In genomic region chr1:61300899-61301298, GRCh38 we compare ENCODE assay signal across 1 cellular context.
TF ChIP-seq lines count a peak whose summit lies in the region.

No MANE protein-coding gene starts in this region.

TF ChIP-seq in H1, 55 proteins besides CTCF, POLR2A, EP300 and RAD21:
- TF ChIP-seq E2F6 (IDR thresholded peaks at IDR 0.05): no peak
- TF ChIP-seq EZH2 (IDR thresholded peaks at IDR 0.05; ENCODE audit: low read depth, low read length, severe bottlenecking): no peak
- TF ChIP-seq POU5F1 (IDR thresholded peaks at IDR 0.05; ENCODE audit: low read depth, low read length): peak; percentile 53
- no peak for TF ChIP-seq SP4 (IDR thresholded peaks at IDR 0.05; ENCODE audit: low read length)
- TF ChIP-seq CEBPB (IDR thresholded peaks at IDR 0.05; ENCODE audit: low read depth, low read length): no peak
- TF ChIP-seq ZNF274 (IDR thresholded peaks at IDR 0.05; ENCODE audit: borderline replicate concordance, extremely low read depth, low read length): no peak
- TF ChIP-seq ASH2L (IDR thresholded peaks at IDR 0.05; ENCODE audit: low read length): no peak
